ENCODE assay signal across 8 cellular contexts in the genomic region with DNA sequence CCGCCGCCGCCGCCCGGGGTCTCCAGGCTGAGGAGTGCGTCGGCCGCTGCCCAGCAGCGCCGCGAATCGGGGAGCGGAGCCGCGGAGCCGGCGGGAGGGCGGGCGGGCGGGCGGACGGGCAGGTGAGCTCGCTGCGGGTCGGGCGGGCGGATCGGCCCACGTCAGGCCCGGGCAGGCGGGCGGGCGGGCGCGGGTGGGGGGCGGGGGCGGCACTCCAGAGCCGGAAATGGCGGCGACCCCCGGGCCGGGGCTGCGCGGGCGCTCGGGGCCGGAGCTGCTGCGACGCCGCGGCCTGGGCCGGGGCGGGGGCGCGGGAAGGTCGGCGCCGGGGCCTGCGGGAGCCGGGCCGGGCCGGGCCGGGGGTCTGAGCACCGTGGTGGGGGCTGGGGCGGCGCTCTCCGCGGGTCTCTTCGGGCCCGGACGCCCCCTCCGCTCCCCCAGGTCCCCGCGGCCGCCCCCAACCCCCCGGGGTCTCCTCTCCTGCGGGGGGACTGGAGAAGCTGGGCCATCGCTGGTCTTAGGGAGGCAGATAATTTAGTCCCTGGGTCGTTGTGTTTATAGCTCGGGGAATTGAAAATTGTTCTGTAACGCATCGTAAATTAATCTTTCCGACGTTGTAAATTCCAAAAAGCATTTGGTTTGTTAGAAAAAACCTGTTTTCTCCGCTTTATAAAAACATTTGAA. TPM values are rescaled to one million over a fixed set of nuclear protein-coding genes. Genes with fewer than 3 reads are reported as not detected.
DNase-seq lines count a peak whose midpoint lies in the region; ATAC-seq and TF ChIP-seq lines count a peak whose summit lies in the region.

No MANE protein-coding gene starts in this region.

- H3F3A ChIP-seq in OCI-LY1 (ENCODE audit: insufficient read depth, low read length), result no peaks in the 10 kb centered on the region

- H4K20me1 ChIP-seq in OCI-LY1 (ENCODE audit: insufficient read depth, low read length), result no peaks in the 10 kb centered on the region

- peak overlapping the region; percentile 91 for H3K4me2 ChIP-seq in OCI-LY1 (ENCODE audit: low read length)

- H3K9me2 ChIP-seq in OCI-LY1 (ENCODE audit: low read depth, low read length), result no peaks in the 10 kb centered on the region

- ATAC-seq in GM19467 (IDR thresholded peaks at IDR 0.05; ENCODE audit: unreplicated experiment) (peak; percentile 12), esophagus mucosa (peak; percentile 1)

- DNase-seq in AG04450 (ENCODE audit: low read depth, low spot score) (no peak), retinal pigment epithelial cell (ENCODE audit: low read depth) (no peak), DMS114 treated with DMSO at 0.1 percent for 48 hours (lab: John Stamatoyannopoulos, UW; ENCODE audit: unreplicated experiment) (no peak), nucleus accumbens (lab: John Stamatoyannopoulos, UW) (no peak)
- DNase-seq in effector CD8-positive, alpha-beta T cell (lab: John Stamatoyannopoulos, UW), result no peak

- H3K27ac ChIP-seq in AG04450 (ENCODE audit: low read depth, low read length) (no peak overlapping the region), OCI-LY1 (ENCODE audit: low read depth, low read length, poor library complexity, severe bottlenecking) (peak overlapping the region; percentile 73)

- H2AFZ ChIP-seq in OCI-LY1 (ENCODE audit: low read length), result no peak overlapping the region

- H3K9me3 ChIP-seq in AG04450 (ENCODE audit: control insufficient read depth, insufficient read depth, low read length), result no peaks in the 10 kb centered on the region; the same call in 1 of the 2 replicates
- H3K9me3 ChIP-seq in OCI-LY1 (ENCODE audit: low read length), result no peaks in the 10 kb centered on the region

- peaks cover 35% of the 10 kb centered on the region for H3K4me1 ChIP-seq in OCI-LY1 (ENCODE audit: insufficient read depth, low read length, severe bottlenecking)

- POLR2A ChIA-PET in AG04450 (lab: Yijun Ruan, JAX), result interaction anchor here (1.0 to 1.2 kb wide), 2 partner anchors 17 to 30 kb away, joined by 3 to 5 read pairs; a partner anchor contains a TSS

- H3K79me2 ChIP-seq in OCI-LY1 (ENCODE audit: insufficient read depth, low read length), result peaks cover 45% of the 10 kb centered on the region

- H3K36me3 ChIP-seq in OCI-LY1 (ENCODE audit: insufficient read depth, low read length), result peaks cover 23% of the 10 kb centered on the region

- CTCF ChIA-PET in AG04450 (lab: Charles Lee), result interaction anchor here (0.7 to 1.3 kb wide), 5 partner anchors 14 to 357 kb away, joined by 3 to 5 read pairs (median 3); no protein-coding TSS in a partner anchor

- TF ChIP-seq CTCF in AG04450 (IDR thresholded peaks at IDR 0.05; ENCODE audit: low read depth, low read length), result no peak
- no peak for TF ChIP-seq CTCF in OCI-LY1 (IDR thresholded peaks at IDR 0.05; ENCODE audit: low read length)
- no peak for TF ChIP-seq CTCF in retinal pigment epithelial cell (conservative IDR thresholded peaks at IDR 0.05; ENCODE audit: low read depth, low read length)

- H3K27me3 ChIP-seq in AG04450 (ENCODE audit: control insufficient read depth, insufficient read depth, low read length) (no peaks in the 10 kb centered on the region), OCI-LY1 (ENCODE audit: insufficient read depth, low read length) (no peaks in the 10 kb centered on the region)

- H3K4me3 ChIP-seq in AG04450 (ENCODE audit: low read depth, low read length) (peak overlapping the region; percentile 72), OCI-LY1 (ENCODE audit: low read depth, low read length, poor library complexity, severe bottlenecking) (peak overlapping the region; percentile 89), retinal pigment epithelial cell (ENCODE audit: low read length) (peak overlapping the region; percentile 76)

- peak overlapping the region; percentile 87 for H3K9ac ChIP-seq in OCI-LY1 (ENCODE audit: low read length)

RNA-seq across cellular contexts. Expression of a gene that starts 0.4 kb away (rescaled TPM):
- 36.7 and 40.9 TPM in 2 replicates for polyA plus RNA-seq in AG04450 (2011; rRNA removed)
- 52.0 and 63.4 TPM in 2 replicates for polyA minus RNA-seq in AG04450 (2011; rRNA and poly(A)+ RNA removed)
- 64.8 TPM for total RNA-seq in esophagus mucosa

RNA-seq across cellular contexts. Expression of a gene that starts 30.3 kb away (rescaled TPM):
- 202 and 219 TPM in 2 replicates for polyA plus RNA-seq in AG04450 (2011; rRNA removed)
- polyA minus RNA-seq in AG04450 (2011; rRNA and poly(A)+ RNA removed), result 103 and 111 TPM in 2 replicates
- 90.6 TPM for total RNA-seq in esophagus mucosa

RNA-seq across cellular contexts. Expression of a gene that starts 34.0 kb away (rescaled TPM):
- not detected in 2 replicates for polyA plus RNA-seq in AG04450 (2011; rRNA removed)
- not detected in 2 replicates for polyA minus RNA-seq in AG04450 (2011; rRNA and poly(A)+ RNA removed)
- total RNA-seq in esophagus mucosa, result not detected
